Comparison of ENCODE assay signal across 11 cellular contexts in genomic region chr15:90058308-90058707, GRCh38. TPM values are rescaled to one million over a fixed set of nuclear protein-coding genes. Genes with fewer than 3 reads are reported as not detected.
A peak's percentile ranks its signal among the peaks of the same experiment; 100 is the strongest.
DNase-seq lines count a peak whose midpoint lies in the region; ATAC-seq and TF ChIP-seq lines count a peak whose summit lies in the region.
"Had no signal": no experiment of that assay in that cellular context is flagged by ENCODE, and none has a peak within 500 bp of the region (broad histone marks: within the 10 kb centered on the region; RNA-seq: fewer than 3 reads in every experiment).

No MANE protein-coding gene starts in this region.

- H3K4me1 Mint-ChIP-seq in CD4-positive, alpha-beta T cell (ENCODE audit: low read depth), result peaks cover 63% of the 10 kb centered on the region

- H3K9me3 Mint-ChIP-seq in CD4-positive, alpha-beta T cell, result no peaks in the 10 kb centered on the region

- H3K36me3 Mint-ChIP-seq in CD4-positive, alpha-beta T cell (ENCODE audit: low read depth), result no peaks in the 10 kb centered on the region

- no peaks in the 10 kb centered on the region for H3K36me3 ChIP-seq in colonic mucosa

- ATAC-seq in CD4-positive, alpha-beta T cell (ENCODE audit: poor library complexity), result no peak
- peak; percentile 33 for ATAC-seq in GM19351 (IDR thresholded peaks at IDR 0.05; ENCODE audit: unreplicated experiment)
- ATAC-seq in HG03520 (IDR thresholded peaks at IDR 0.05; ENCODE audit: unreplicated experiment), result peak; percentile 31
- ATAC-seq in left ventricle myocardium superior, result no peak

- CTCF ChIA-PET in CD4-positive, alpha-beta T cell (lab: Charles Lee), result no interaction called here

- no peak overlapping the region for H3K4me3 Mint-ChIP-seq in CD4-positive, alpha-beta T cell

- H3K27ac ChIP-seq in CD4-positive, alpha-beta T cell (ENCODE audit: low read depth, low read length), result no peak overlapping the region
- peak overlapping the region; percentile 83 for H3K27ac ChIP-seq in colonic mucosa

- TF ChIP-seq CTCF in CD4-positive, alpha-beta T cell (IDR thresholded peaks at IDR 0.05), result no peak
- TF ChIP-seq CTCF in colonic mucosa (IDR thresholded peaks at IDR 0.05), result no peak

- peak overlapping the region; percentile 97 for H3K27ac Mint-ChIP-seq in CD4-positive, alpha-beta T cell

- H3K4me3 ChIP-seq in colonic mucosa, result no peak overlapping the region

- H3K9me3 ChIP-seq in CD4-positive, alpha-beta T cell (ENCODE audit: control insufficient read depth, low read length), result no peaks in the 10 kb centered on the region
- H3K9me3 ChIP-seq in colonic mucosa, result no peaks in the 10 kb centered on the region

- DNase-seq in CD4-positive, alpha-beta T cell, result no peak
- DNase-seq in colonic mucosa, result no peak
- no peak for DNase-seq in NCI-H526 treated with DMSO at 0.1 percent for 48 hours (lab: John Stamatoyannopoulos, UW)
- DNase-seq in SK-N-DZ (ENCODE audit: low spot score), result no peak
- no peak for DNase-seq in left ventricle myocardium superior
- no peak for DNase-seq in NCI-H446 (lab: John Stamatoyannopoulos, UW)
- DNase-seq: activated effector memory CD4-positive, alpha-beta T cell treated with anti-CD3 and anti-CD28 coated beads, Interleukin-2, amount 50 U/mL, for 16 hours; effector CD8-positive, alpha-beta T cell; SHP77 treated with DMSO at 0.1 percent for 48 hours had no signal

- POLR2A ChIA-PET in CD4-positive, alpha-beta T cell (lab: Charles Lee), result interaction anchor here (1.7 kb wide), 1 partner anchor 56 kb away, joined by 8 read pairs; the partner anchor contains the start of gene ZNF710

- H3K4me1 ChIP-seq in colonic mucosa, result peaks cover 43% of the 10 kb centered on the region

- no peaks in the 10 kb centered on the region for H3K27me3 ChIP-seq in CD4-positive, alpha-beta T cell (ENCODE audit: control insufficient read depth, insufficient read depth, low read length)
- H3K27me3 ChIP-seq in colonic mucosa, result no peaks in the 10 kb centered on the region

- no peaks in the 10 kb centered on the region for H3K27me3 Mint-ChIP-seq in CD4-positive, alpha-beta T cell

- intact Hi-C loops in CD4-positive, alpha-beta T cell (cut with DNase I, micrococcal nuclease), result no loop called here
- intact Hi-C loops in colonic mucosa (cut with DNase I), result no loop called here
- intact Hi-C loops in left ventricle myocardium superior (cut with micrococcal nuclease), result no loop called here

- H3K9ac ChIP-seq in colonic mucosa (ENCODE audit: low read depth in 2 of 2, low read length in 2 of 2), result peak overlapping the region in 1 of 2 donors; percentile 19

RNA-seq across cellular contexts. Expression of gene IDH2, which starts 44.0 kb away (rescaled TPM):
- total RNA-seq in CD4-positive, alpha-beta T cell, result 10 to 100 TPM; 38.0 to 38.2 TPM
- total RNA-seq in colonic mucosa (100 to 1,000 TPM; 201 to 286 TPM), left ventricle myocardium superior (1,172 TPM)
- polyA plus RNA-seq in SK-N-DZ (2014; cell fraction: cytosol; rRNA removed), result 189 and 195 TPM in 2 replicates
- polyA plus RNA-seq in SK-N-DZ (2014; cell fraction: nucleus; rRNA removed), result 127 and 150 TPM in 2 replicates

RNA-seq across cellular contexts. Expression of gene ZNF710, which starts 57.2 kb away (rescaled TPM):
- total RNA-seq in CD4-positive, alpha-beta T cell, result 1 to 10 TPM; 6.5 to 7.7 TPM
- 10 to 100 TPM; 35.0 to 43.7 TPM for total RNA-seq in colonic mucosa
- polyA plus RNA-seq in SK-N-DZ (2014; cell fraction: cytosol; rRNA removed), result 8.8 and 10.0 TPM in 2 replicates
- 6.7 and 7.4 TPM in 2 replicates for polyA plus RNA-seq in SK-N-DZ (2014; cell fraction: nucleus; rRNA removed)
- 6.1 TPM for total RNA-seq in left ventricle myocardium superior

Comparison
In these comparisons a context has a peak if more than half of its experiments do, and no peak if none do; other contexts are left out.
1. ATAC-seq: peak in GM19351 (single experiment) and HG03520 (single experiment); none in CD4-positive, alpha-beta T cell (single experiment) and left ventricle myocardium superior (single experiment).
2. RNA of gene IDH2, which starts 44.0 kb away (total RNA-seq): 1,172 TPM in left ventricle myocardium superior (single experiment) and 201 to 286 TPM in colonic mucosa; 38.0 to 38.2 TPM in CD4-positive, alpha-beta T cell; every median in the first group is over 4 times any median in the second.